8 cellular contexts compared by ENCODE assay signal in genomic region chr15:39426552-39427532, GRCh38.
DNase-seq lines count a peak whose midpoint lies in the region; ATAC-seq lines count a peak whose summit lies in the region.

No MANE protein-coding gene starts in this region.

- peak overlapping the region; percentile 22 for H3K4me3 Mint-ChIP-seq in activated T-helper 2 cell treated with anti-CD3 and anti-CD28 coated beads, Interferon-gamma antibody, Interleukin-2, Interleukin-4, amounts not matched to agents 10 μg/mL and 5 μg/mL and 100 μg/mL, durations not matched to agents 14 hours and 24 hours and 36 hours (ENCODE audit: low read depth)

- peaks cover 33% of the 10 kb centered on the region for H3K27me3 Mint-ChIP-seq in activated T-helper 2 cell treated with anti-CD3 and anti-CD28 coated beads, Interferon-gamma antibody, Interleukin-2, Interleukin-4, amounts not matched to agents 10 μg/mL and 5 μg/mL and 100 μg/mL, durations not matched to agents 14 hours and 24 hours and 36 hours (ENCODE audit: low read depth)

- no peaks in the 10 kb centered on the region for H3K9me3 Mint-ChIP-seq in activated T-helper 2 cell treated with anti-CD3 and anti-CD28 coated beads, Interferon-gamma antibody, Interleukin-2, Interleukin-4, amounts not matched to agents 10 μg/mL and 5 μg/mL and 100 μg/mL, durations not matched to agents 14 hours and 24 hours and 36 hours

- intact Hi-C loops in activated T-helper 2 cell treated with anti-CD3 and anti-CD28 coated beads, Interferon-gamma antibody, Interleukin-2, Interleukin-4, amounts not matched to agents 10 μg/mL and 5 μg/mL and 100 μg/mL, durations not matched to agents 14 hours and 24 hours and 36 hours (cut with micrococcal nuclease): loop anchor here (5.0 kb wide), 2 partner anchors 200 to 285 kb away; no protein-coding TSS in a partner anchor

- peaks cover 26% of the 10 kb centered on the region for H3K4me1 Mint-ChIP-seq in activated T-helper 2 cell treated with anti-CD3 and anti-CD28 coated beads, Interferon-gamma antibody, Interleukin-2, Interleukin-4, amounts not matched to agents 10 μg/mL and 5 μg/mL and 100 μg/mL, durations not matched to agents 14 hours and 24 hours and 36 hours (ENCODE audit: low read depth)

- no peaks in the 10 kb centered on the region for H3K36me3 Mint-ChIP-seq in activated T-helper 2 cell treated with anti-CD3 and anti-CD28 coated beads, Interferon-gamma antibody, Interleukin-2, Interleukin-4, amounts not matched to agents 10 μg/mL and 5 μg/mL and 100 μg/mL, durations not matched to agents 14 hours and 24 hours and 36 hours (ENCODE audit: low read depth)

- no peak overlapping the region for H3K27ac Mint-ChIP-seq in activated T-helper 2 cell treated with anti-CD3 and anti-CD28 coated beads, Interferon-gamma antibody, Interleukin-2, Interleukin-4, amounts not matched to agents 10 μg/mL and 5 μg/mL and 100 μg/mL, durations not matched to agents 14 hours and 24 hours and 36 hours

- DNase-seq in RPMI7951 (ENCODE audit: low read depth) (peak; percentile 100), kidney tubule cell (ENCODE audit: low spot score) (peak; percentile 37), amniotic stem cell (lab: John Stamatoyannopoulos, UW) (no peak), globus pallidus (ENCODE audit: low spot score) (no peak)
- peak; percentile 68 for DNase-seq in activated T-helper 2 cell treated with anti-CD3 and anti-CD28 coated beads, Interferon-gamma antibody, Interleukin-2, Interleukin-4, amounts not matched to agents 10 μg/mL and 5 μg/mL and 100 μg/mL, durations not matched to agents 14 hours and 24 hours and 36 hours (ENCODE audit: low spot score)
- DNase-seq in stimulated activated CD8-positive, alpha-beta memory T cell treated with anti-CD3 and anti-CD28 coated beads, Interleukin-15, amount 100 ng/mL, for 1 hour (ENCODE audit: low read depth): peak; percentile 60

- ATAC-seq in GM19023 (IDR thresholded peaks at IDR 0.05; ENCODE audit: unreplicated experiment) (peak; percentile 85), HG03045 (IDR thresholded peaks at IDR 0.05; ENCODE audit: unreplicated experiment) (peak; percentile 81)

Comparison
In these comparisons a context has a peak if more than half of its experiments do, and no peak if none do; other contexts are left out.
1. DNase-seq: peak in RPMI7951 (single experiment), activated T-helper 2 cell treated with anti-CD3 and anti-CD28 coated beads, Interferon-gamma antibody, Interleukin-2, Interleukin-4, amounts not matched to agents 10 μg/mL and 5 μg/mL and 100 μg/mL, durations not matched to agents 14 hours and 24 hours and 36 hours (single experiment), kidney tubule cell (single experiment) and stimulated activated CD8-positive, alpha-beta memory T cell treated with anti-CD3 and anti-CD28 coated beads, Interleukin-15, amount 100 ng/mL, for 1 hour (single experiment); none in amniotic stem cell (single experiment) and globus pallidus (single experiment).